17 cellular contexts compared by ENCODE assay signal in genomic region chr4:97498875-97499274, GRCh38.
DNase-seq lines count a peak whose midpoint lies in the region; ATAC-seq, FAIRE-seq and TF ChIP-seq lines count a peak whose summit lies in the region.
"Had no signal": no experiment of that assay in that cellular context is flagged by ENCODE, and none has a peak within 500 bp of the region (broad histone marks: within the 10 kb centered on the region; RNA-seq: fewer than 3 reads in every experiment).

No MANE protein-coding gene starts in this region.

- ATAC-seq in WTC11, result no peak
- ATAC-seq in HG03045 (IDR thresholded peaks at IDR 0.05; ENCODE audit: unreplicated experiment), result no peak

- H3K4me3 Mint-ChIP-seq in WTC11, result no peak overlapping the region

- peaks cover 40% of the 10 kb centered on the region for H3K4me1 Mint-ChIP-seq in WTC11

- H3K27me3 ChIP-seq in suprapubic skin, result no peaks in the 10 kb centered on the region
- H3K27me3 ChIP-seq: ascending aorta, BLaER1 had no signal

- TF ChIP-seq EP300 in suprapubic skin (IDR thresholded peaks at IDR 0.05), result no peak

- H3K36me3 Mint-ChIP-seq in WTC11, result no peaks in the 10 kb centered on the region

- CTCF ChIA-PET in WTC11 (lab: Charles Lee), result no interaction called here

- 68% methylated on average over 3 of the region's 3 CpGs for WGBS in suprapubic skin

- TF ChIP-seq POLR2A in suprapubic skin (IDR thresholded peaks at IDR 0.05), result no peak

- no peak overlapping the region for H3K27ac ChIP-seq in suprapubic skin
- H3K27ac ChIP-seq: ascending aorta, BLaER1, WERI-Rb-1 had no signal

- no peak overlapping the region for H3K4me3 ChIP-seq in fibroblast of villous mesenchyme (ENCODE audit: low read depth, low read length)
- H3K4me3 ChIP-seq in suprapubic skin, result no peak overlapping the region
- H3K4me3 ChIP-seq: ascending aorta, BLaER1 had no signal

- H3K9me3 Mint-ChIP-seq in WTC11, result no peaks in the 10 kb centered on the region

- POLR2A ChIA-PET in WTC11 (lab: Charles Lee), result no interaction called here

- no peak for FAIRE-seq in HTR-8/SVneo (lab: Jason Lieb, UNC)

- no peak for TF ChIP-seq CTCF in WTC11 (IDR thresholded peaks at IDR 0.05)
- TF ChIP-seq CTCF in fibroblast of villous mesenchyme (IDR thresholded peaks at IDR 0.05; ENCODE audit: insufficient read depth, low read depth, low read length), result no peak
- no peak for TF ChIP-seq CTCF in suprapubic skin (IDR thresholded peaks at IDR 0.05)

- DNase-seq in HTR-8/SVneo (ENCODE audit: insufficient read length, low spot score) (peak; percentile 3), WTC11 (ENCODE audit: low spot score) (no peak), fibroblast of villous mesenchyme (ENCODE audit: low read depth) (peak; percentile 42), renal cortical epithelial cell (ENCODE audit: low read depth) (peak; percentile 93), cerebellum (ENCODE audit: low spot score) (no peak), UCSD-AML1 (lab: John Stamatoyannopoulos, UW; ENCODE audit: unreplicated experiment) (no peak), suprapubic skin (ENCODE audit: low spot score in 2 of 2) (no peak)
- DNase-seq: activated CD8-positive, alpha-beta memory T cell treated with anti-CD3 and anti-CD28 coated beads for 24 hours; activated effector memory CD4-positive, alpha-beta T cell treated with Interleukin-2 at 50 U/mL for 16 hours; DMS79 treated with DMSO at 0.1 percent for 48 hours; effector memory CD4-positive, alpha-beta T cell; NCI-H1092 treated with DMSO at 0.1 percent for 48 hours; NCI-H2227 treated with DMSO at 0.1 percent for 48 hours; WERI-Rb-1 had no signal

- no peaks in the 10 kb centered on the region for H3K27me3 Mint-ChIP-seq in WTC11 (ENCODE audit: low read depth)

- no peaks in the 10 kb centered on the region for H3K4me1 ChIP-seq in suprapubic skin
- H3K4me1 ChIP-seq: ascending aorta, BLaER1 had no signal

- H3K9me3 ChIP-seq in suprapubic skin, result no peaks in the 10 kb centered on the region
- H3K9me3 ChIP-seq: ascending aorta, BLaER1 had no signal

- H3K36me3 ChIP-seq in suprapubic skin, result no peaks in the 10 kb centered on the region
- H3K36me3 ChIP-seq: ascending aorta, BLaER1, WERI-Rb-1 had no signal

- peak overlapping the region; percentile 6 for H3K27ac Mint-ChIP-seq in WTC11

TF ChIP-seq in WTC11, 78 proteins besides CTCF, POLR2A, EP300 and RAD21:
- TF ChIP-seq, protein P1, sequence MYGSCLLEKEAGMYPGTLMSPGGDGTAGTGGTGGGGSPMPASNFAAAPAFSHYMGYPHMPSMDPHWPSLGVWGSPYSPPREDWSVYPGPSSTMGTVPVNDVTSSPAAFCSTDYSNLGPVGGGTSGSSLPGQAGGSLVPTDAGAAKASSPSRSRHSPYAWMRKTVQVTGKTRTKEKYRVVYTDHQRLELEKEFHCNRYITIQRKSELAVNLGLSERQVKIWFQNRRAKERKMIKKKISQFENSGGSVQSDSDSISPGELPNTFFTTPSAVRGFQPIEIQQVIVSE (CRISPR knock-in tag; IDR thresholded peaks at IDR 0.05; ENCODE audit: borderline replicate concordance), result no peak
- TF ChIP-seq USF1 (CRISPR knock-in tag; IDR thresholded peaks at IDR 0.05) (no peak), MAX (CRISPR knock-in tag; IDR thresholded peaks at IDR 0.05) (no peak), OVOL2 (CRISPR knock-in tag; IDR thresholded peaks at IDR 0.05; ENCODE audit: borderline replicate concordance) (no peak), FOXP4 (CRISPR knock-in tag; IDR thresholded peaks at IDR 0.05) (no peak), ZBTB21 (CRISPR knock-in tag; IDR thresholded peaks at IDR 0.05; ENCODE audit: borderline replicate concordance) (no peak), KAT7 (CRISPR knock-in tag; IDR thresholded peaks at IDR 0.05; ENCODE audit: borderline replicate concordance) (no peak)

Comparison
In these comparisons a context has a peak if more than half of its experiments do, and no peak if none do; other contexts are left out.
1. DNase-seq: peak in HTR-8/SVneo (single experiment), fibroblast of villous mesenchyme (single experiment) and renal cortical epithelial cell (single experiment); none in WTC11 (single experiment), cerebellum (single experiment), UCSD-AML1 (single experiment) and suprapubic skin (0 of 2).